ENCODE assay signal across 8 cellular contexts in the genomic region with DNA sequence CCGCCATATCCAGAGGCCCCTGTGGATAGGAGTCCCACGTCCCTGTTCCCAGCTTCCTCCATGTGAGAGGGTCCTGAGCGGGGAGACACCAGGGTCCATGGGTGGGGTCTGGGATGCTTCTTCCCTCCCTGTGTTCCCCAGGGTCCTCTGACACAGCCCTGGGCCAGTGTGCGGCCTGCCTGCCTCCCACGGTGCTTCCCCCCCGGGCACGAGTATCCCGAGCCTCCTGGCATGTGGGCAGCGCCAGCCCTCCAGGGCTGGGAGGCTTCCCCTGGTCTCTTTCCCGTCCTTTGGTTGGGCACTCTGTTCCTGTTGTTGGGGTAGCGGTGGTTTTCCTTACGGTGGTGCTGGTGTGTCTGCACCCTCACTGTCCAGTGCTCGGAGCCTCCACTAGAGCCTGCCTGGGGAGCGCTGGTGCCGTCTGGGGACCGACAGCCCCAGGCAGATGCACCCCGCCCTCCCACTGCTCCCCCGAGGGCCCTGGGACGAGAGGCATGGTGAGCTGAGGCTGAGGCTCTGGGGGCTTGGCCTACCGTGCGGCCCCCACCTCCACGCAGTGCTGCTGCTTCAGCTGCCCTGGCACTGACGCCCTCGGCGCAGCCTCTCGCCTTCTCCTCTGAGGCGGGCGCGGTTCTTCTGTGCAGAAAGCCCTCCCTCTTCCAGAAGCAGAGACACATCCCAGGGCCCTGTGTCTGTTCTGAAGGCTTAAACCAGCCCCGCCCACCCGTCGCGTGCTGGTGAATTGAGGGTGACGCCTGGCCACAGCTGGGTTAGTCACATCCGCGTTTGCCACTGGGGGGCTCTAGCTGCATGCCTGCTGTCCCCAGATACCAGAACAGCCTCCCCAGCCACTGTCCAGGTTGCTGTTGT.
DNase-seq lines count a peak whose midpoint lies in the region; ATAC-seq, FAIRE-seq and TF ChIP-seq lines count a peak whose summit lies in the region.

No MANE protein-coding gene starts in this region.

- DNase-seq in SW480 (ENCODE audit: low spot score) = peak; percentile 44
- peak in 36 of 42 donors; percentile 22 to 82 (median 54) for DNase-seq in head of caudate nucleus
- DNase-seq in stimulated activated CD8-positive, alpha-beta memory T cell treated with anti-CD3 and anti-CD28 coated beads, Interleukin-15, amount 100 ng/mL, for 4 hours (ENCODE audit: low read depth in 2 of 2) = peak; percentile 10 to 17
- no peak for DNase-seq in DMS53 treated with DMSO at 0.1 percent for 48 hours (lab: John Stamatoyannopoulos, UW; ENCODE audit: unreplicated experiment)
- no peak for DNase-seq in RCC 7860 (ENCODE audit: low spot score)
- no peak for DNase-seq in LoVo (ENCODE audit: low spot score)

- peak; percentile 34; the same call in 1 of the 2 replicates for TF ChIP-seq CTCF in GM12874 (IDR thresholded peaks at IDR 0.05; ENCODE audit: insufficient read depth, low read depth, low read length)

- ATAC-seq in GM21528 (IDR thresholded peaks at IDR 0.05; ENCODE audit: low FRiP score, unreplicated experiment) = no peak

- intact Hi-C loops in head of caudate nucleus (cut with DNase I) = no loop called here

- no peak for FAIRE-seq in RCC 7860 (lab: Jason Lieb, UNC)

Comparison
In these comparisons a context has a peak if more than half of its experiments do, and no peak if none do; other contexts are left out.
1. DNase-seq: peak in SW480 (single experiment), head of caudate nucleus (36 of 42) and stimulated activated CD8-positive, alpha-beta memory T cell treated with anti-CD3 and anti-CD28 coated beads, Interleukin-15, amount 100 ng/mL, for 4 hours (2 of 2); none in DMS53 treated with DMSO at 0.1 percent for 48 hours (single experiment), RCC 7860 (single experiment) and LoVo (single experiment).